Comparison of ENCODE assay signal across 11 cellular contexts in the genomic region with DNA sequence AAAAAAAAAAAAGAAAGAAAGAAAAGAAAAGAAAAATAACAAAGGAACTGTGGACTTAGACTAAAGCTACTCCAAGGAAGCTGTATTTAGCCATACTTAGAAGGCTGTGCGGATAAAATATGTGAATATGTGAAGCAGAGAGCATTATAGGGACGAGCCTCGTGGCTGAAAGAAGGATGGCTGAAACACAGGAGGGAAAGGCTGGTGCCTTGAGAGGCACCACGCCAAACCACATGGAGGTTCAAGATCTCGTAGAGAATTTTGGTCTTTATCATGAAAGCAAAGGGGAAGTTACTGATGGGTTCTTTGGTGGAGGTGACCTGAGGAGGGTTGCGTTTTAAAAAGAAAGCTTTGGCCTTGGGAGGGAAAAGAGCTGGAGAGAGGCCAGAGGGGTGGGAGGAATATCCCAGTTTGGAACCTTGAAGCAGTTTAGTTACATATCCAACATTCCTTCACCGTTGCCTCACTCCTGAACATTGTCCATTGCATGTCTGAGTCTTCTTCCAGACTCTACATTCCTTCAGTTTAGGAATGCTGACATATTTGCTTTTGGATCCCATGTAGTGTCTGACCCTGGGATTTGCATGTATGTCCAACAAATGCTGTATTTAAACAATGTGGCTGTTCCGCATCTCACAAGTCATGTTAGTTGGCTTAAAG.
A peak's percentile ranks its signal among the peaks of the same experiment; 100 is the strongest.
DNase-seq lines count a peak whose midpoint lies in the region; ATAC-seq and TF ChIP-seq lines count a peak whose summit lies in the region.
"Had no signal": no experiment of that assay in that cellular context is flagged by ENCODE, and none has a peak within 500 bp of the region (broad histone marks: within the 10 kb centered on the region; RNA-seq: fewer than 3 reads in every experiment).

No MANE protein-coding gene starts in this region.

- TF ChIP-seq CTCF in brain (conservative IDR thresholded peaks at IDR 0.05) (no peak), tibial artery (IDR thresholded peaks at IDR 0.05) (no peak)

- H3K4me3 Mint-ChIP-seq in brain, result peak overlapping the region in 1 of 5 experiments; percentile 6
- no peak overlapping the region for H3K4me3 Mint-ChIP-seq in activated T-cell treated with anti-CD3 and anti-CD28 coated beads, Interleukin-2, amount 50 U/mL, for 72 hours
- H3K4me3 Mint-ChIP-seq: activated CD8-positive, alpha-beta T cell treated with anti-CD3 and anti-CD28 coated beads, Interleukin-2, amount 10 ng/mL, durations not matched to agents 7 days and 5 days; activated naive CD4-positive, alpha-beta T cell treated with anti-CD3 and anti-CD28 coated beads, Interleukin-2, amount 50 U/mL, for 24 hours had no signal

- H3K4me3 ChIP-seq in tibial artery, result peak overlapping the region; percentile 24 to 35
- H3K4me3 ChIP-seq: lung, right lobe of liver had no signal

- peaks cover 0 to 56% (median 20%) of the 10 kb centered on the region in 4 donors for H3K4me1 ChIP-seq in tibial artery
- H3K4me1 ChIP-seq: right lobe of liver had no signal

- intact Hi-C loops in tibial artery (cut with DNase I; ENCODE audit: low total_unique reads), result loop anchor here (5.0 kb wide), 2 partner anchors 84 to 104 kb away; a partner anchor contains a TSS

- DNase-seq in HCEC 1CT (peak; percentile 53), hepatic stellate cell (ENCODE audit: low spot score) (peak; percentile 60), tibial artery (no peak)
- DNase-seq in stimulated activated CD4-positive, alpha-beta T cell treated with anti-CD3 and anti-CD28 coated beads, Interleukin-12 subunit alpha, Interleukin-12 subunit beta, amount 100 ng/mL, for 4 hours, result no peak
- DNase-seq in activated T-cell treated with anti-CD3 and anti-CD28 coated beads, Interleukin-2, amount 50 U/mL, for 72 hours, result no peak
- DNase-seq: activated CD8-positive, alpha-beta T cell treated with anti-CD3 and anti-CD28 coated beads, Interleukin-2, amount 10 ng/mL, durations not matched to agents 7 days and 5 days; right lobe of liver had no signal

- no peaks in the 10 kb centered on the region for H3K27me3 ChIP-seq in tibial artery
- H3K27me3 ChIP-seq: right lobe of liver had no signal

- peak overlapping the region in 3 of 5 experiments; percentile 4 to 59 (median 54) for H3K27ac Mint-ChIP-seq in brain
- H3K27ac Mint-ChIP-seq in activated T-cell treated with anti-CD3 and anti-CD28 coated beads, Interleukin-2, amount 50 U/mL, for 72 hours, result no peak overlapping the region
- H3K27ac Mint-ChIP-seq: activated CD8-positive, alpha-beta T cell treated with anti-CD3 and anti-CD28 coated beads, Interleukin-2, amount 10 ng/mL, durations not matched to agents 7 days and 5 days; activated naive CD4-positive, alpha-beta T cell treated with anti-CD3 and anti-CD28 coated beads, Interleukin-2, amount 50 U/mL, for 24 hours had no signal

- no peaks in the 10 kb centered on the region for H3K36me3 ChIP-seq in tibial artery
- H3K36me3 ChIP-seq: right lobe of liver had no signal

- H3K4me1 Mint-ChIP-seq in brain, result peaks cover 65% of the 10 kb centered on the region
- no peaks in the 10 kb centered on the region for H3K4me1 Mint-ChIP-seq in activated T-cell treated with anti-CD3 and anti-CD28 coated beads, Interleukin-2, amount 50 U/mL, for 72 hours (ENCODE audit: low read depth)
- H3K4me1 Mint-ChIP-seq: activated naive CD4-positive, alpha-beta T cell treated with anti-CD3 and anti-CD28 coated beads, Interleukin-2, amount 50 U/mL, for 24 hours had no signal

- H3K9me3 Mint-ChIP-seq in brain, result no peaks in the 10 kb centered on the region
- no peaks in the 10 kb centered on the region for H3K9me3 Mint-ChIP-seq in activated T-cell treated with anti-CD3 and anti-CD28 coated beads, Interleukin-2, amount 50 U/mL, for 72 hours
- H3K9me3 Mint-ChIP-seq: activated naive CD4-positive, alpha-beta T cell treated with anti-CD3 and anti-CD28 coated beads, Interleukin-2, amount 50 U/mL, for 24 hours had no signal

- no peak for ATAC-seq in GM18858 (IDR thresholded peaks at IDR 0.05; ENCODE audit: unreplicated experiment)
- no peak for ATAC-seq in activated T-cell treated with anti-CD3 and anti-CD28 coated beads, Interleukin-2, amount 50 U/mL, for 72 hours (replicated peaks in 1 of 2)
- ATAC-seq: activated CD8-positive, alpha-beta T cell treated with anti-CD3 and anti-CD28 coated beads, Interleukin-2, amount 10 ng/mL, durations not matched to agents 7 days and 5 days had no signal

- no peaks in the 10 kb centered on the region for H3K27me3 Mint-ChIP-seq in brain
- H3K27me3 Mint-ChIP-seq in activated T-cell treated with anti-CD3 and anti-CD28 coated beads, Interleukin-2, amount 50 U/mL, for 72 hours (ENCODE audit: low read depth), result no peaks in the 10 kb centered on the region

- peak overlapping the region in 1 of 2 donors; percentile 43 for H3K27ac ChIP-seq in tibial artery
- H3K27ac ChIP-seq: right lobe of liver had no signal

- peaks cover 3% of the 10 kb centered on the region for H3K36me3 Mint-ChIP-seq in brain
- H3K36me3 Mint-ChIP-seq in activated T-cell treated with anti-CD3 and anti-CD28 coated beads, Interleukin-2, amount 50 U/mL, for 72 hours (ENCODE audit: insufficient read depth in 2 of 2), result no peaks in the 10 kb centered on the region
- H3K36me3 Mint-ChIP-seq: activated naive CD4-positive, alpha-beta T cell treated with anti-CD3 and anti-CD28 coated beads, Interleukin-2, amount 50 U/mL, for 24 hours had no signal

- H3K9me3 ChIP-seq in tibial artery, result no peaks in the 10 kb centered on the region
- H3K9me3 ChIP-seq: right lobe of liver had no signal

Comparison
In these comparisons a context has a peak if more than half of its experiments do, and no peak if none do; other contexts are left out.
1. DNase-seq: peak in HCEC 1CT (single experiment) and hepatic stellate cell (single experiment); none in tibial artery (0 of 2), stimulated activated CD4-positive, alpha-beta T cell treated with anti-CD3 and anti-CD28 coated beads, Interleukin-12 subunit alpha, Interleukin-12 subunit beta, amount 100 ng/mL, for 4 hours (single experiment) and activated T-cell treated with anti-CD3 and anti-CD28 coated beads, Interleukin-2, amount 50 U/mL, for 72 hours (0 of 2).